ENCODE assay signal across 17 cellular contexts in the genomic region with DNA sequence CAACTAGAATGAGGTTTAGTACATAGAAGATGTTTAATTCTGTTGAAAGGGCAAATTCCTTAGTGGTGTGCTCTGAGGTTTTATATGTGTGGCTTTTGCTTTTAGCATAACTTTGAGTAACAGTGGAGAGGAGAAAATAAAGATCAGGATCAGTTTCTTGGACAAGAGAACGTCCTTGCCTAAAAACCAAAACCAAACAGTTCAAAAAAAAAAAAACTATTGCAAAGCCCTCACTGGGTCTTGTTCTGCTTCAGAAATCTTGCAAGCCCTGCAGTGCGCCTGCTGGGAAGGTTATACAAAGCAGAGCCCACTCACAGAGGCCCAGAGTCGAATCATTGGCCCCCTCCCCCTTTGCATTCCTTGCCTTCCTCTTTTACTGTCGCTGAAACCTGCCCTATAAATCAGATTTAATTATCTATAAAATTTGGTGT.
DNase-seq lines count a peak whose midpoint lies in the region; TF ChIP-seq lines count a peak whose summit lies in the region.
"Had no signal": no experiment of that assay in that cellular context is flagged by ENCODE, and none has a peak within 500 bp of the region (broad histone marks: within the 10 kb centered on the region; RNA-seq: fewer than 3 reads in every experiment).

No MANE protein-coding gene starts in this region.

- H4K5ac ChIP-seq in mesendoderm (ENCODE audit: low read length) = no peak overlapping the region

- H3K9me3 Mint-ChIP-seq in endodermal cell = no peaks in the 10 kb centered on the region

- no peak overlapping the region for H3K18ac ChIP-seq in mesendoderm (ENCODE audit: low read length)

- no peaks in the 10 kb centered on the region for H3K4me1 ChIP-seq in endodermal cell (ENCODE audit: control insufficient read depth, insufficient read depth, low read length)
- no peaks in the 10 kb centered on the region for H3K4me1 ChIP-seq in mesendoderm (ENCODE audit: control insufficient read depth, low read depth, low read length)
- H3K4me1 ChIP-seq in sigmoid colon = peaks cover 0 to 31% (median 25%) of the 10 kb centered on the region in 4 donors
- peaks cover 0 to 18% (median 4%) of the 10 kb centered on the region in 3 donors for H3K4me1 ChIP-seq in esophagus squamous epithelium
- H3K4me1 ChIP-seq: left ventricle myocardium inferior had no signal

- H2AK5ac ChIP-seq in mesendoderm (ENCODE audit: low read length) = no peak overlapping the region

- H2BK120ac ChIP-seq in mesendoderm (ENCODE audit: low read depth, low read length) = no peak overlapping the region

- H3K56ac ChIP-seq in mesendoderm (ENCODE audit: low read length) = no peak overlapping the region

- peak; percentile 38 for DNase-seq in M059J (ENCODE audit: low read depth)
- peak; percentile 71 for DNase-seq in endodermal cell
- DNase-seq in mesendoderm = peak; percentile 52
- peak; percentile 70 for DNase-seq in sigmoid colon
- DNase-seq in esophagus squamous epithelium (lab: John Stamatoyannopoulos, UW) = no peak
- no peak for DNase-seq in mucosa of gallbladder (ENCODE audit: low spot score)
- no peak for DNase-seq in A172 (ENCODE audit: low spot score)
- DNase-seq in activated CD8-positive, alpha-beta memory T cell treated with anti-CD3 and anti-CD28 coated beads, Interleukin-2, amount 50 U/mL, for 4 hours = no peak
- DNase-seq: activated CD4-positive, alpha-beta T cell treated with anti-CD3 and anti-CD28 coated beads, Interleukin-2, amount 50 U/mL, for 1 hour; activated naive CD4-positive, alpha-beta T cell treated with anti-CD3 and anti-CD28 coated beads, Interleukin-2, amount 50 U/mL, for 16 hours; left ventricle myocardium inferior; naive thymus-derived CD4-positive, alpha-beta T cell; NCI-H1436 treated with DMSO at 0.1 percent for 48 hours; NCI-H510A treated with DMSO at 0.1 percent for 48 hours; stimulated activated CD4-positive, alpha-beta T cell treated with anti-CD3 and anti-CD28 coated beads, Interleukin-2, amount 100 ng/mL, for 24 hours had no signal

- H3K4ac ChIP-seq in mesendoderm (ENCODE audit: low read depth, low read length) = no peak overlapping the region

- no peaks in the 10 kb centered on the region for H3K27me3 Mint-ChIP-seq in endodermal cell (ENCODE audit: insufficient read depth)

- intact Hi-C loops in sigmoid colon (cut with DNase I) = loop anchor here (5.0 kb wide), 1 partner anchor 38 kb away; no protein-coding TSS in a partner anchor
- intact Hi-C loops in esophagus squamous epithelium (cut with DNase I) = no loop called here

- H3K9ac ChIP-seq in endodermal cell (ENCODE audit: extremely low read depth, low read length, poor library complexity, severe bottlenecking) (no peak overlapping the region), mesendoderm (ENCODE audit: low read length) (no peak overlapping the region)
- H3K9ac ChIP-seq: GM23248 had no signal

- H2BK15ac ChIP-seq in mesendoderm (replicated peaks; ENCODE audit: low read depth) = no peak overlapping the region

- peaks cover 23% of the 10 kb centered on the region for H3K4me1 Mint-ChIP-seq in endodermal cell
- H3K4me1 Mint-ChIP-seq: naive thymus-derived CD4-positive, alpha-beta T cell had no signal

- H3K79me1 ChIP-seq in mesendoderm (ENCODE audit: low read length) = no peaks in the 10 kb centered on the region

- no peak for TF ChIP-seq CTCF in endodermal cell (conservative IDR thresholded peaks at IDR 0.05)
- no peak for TF ChIP-seq CTCF in sigmoid colon (IDR thresholded peaks at IDR 0.05)
- TF ChIP-seq CTCF in esophagus squamous epithelium (IDR thresholded peaks at IDR 0.05) = no peak

- no peaks in the 10 kb centered on the region for H3K36me3 Mint-ChIP-seq in endodermal cell (ENCODE audit: low read depth)
- H3K36me3 Mint-ChIP-seq: naive thymus-derived CD4-positive, alpha-beta T cell had no signal

- no peaks in the 10 kb centered on the region for H3K79me2 ChIP-seq in mesendoderm (ENCODE audit: control insufficient read depth, insufficient read depth, low read length)

- no peak overlapping the region for H3K23ac ChIP-seq in mesendoderm (ENCODE audit: low read length)

- H3K4me2 ChIP-seq in mesendoderm (ENCODE audit: low read length) = no peak overlapping the region

- H3K9me3 ChIP-seq in endodermal cell (ENCODE audit: control insufficient read depth, low read length) = no peaks in the 10 kb centered on the region
- no peaks in the 10 kb centered on the region for H3K9me3 ChIP-seq in sigmoid colon
- H3K9me3 ChIP-seq in esophagus squamous epithelium = no peaks in the 10 kb centered on the region
- H3K9me3 ChIP-seq: esophagus muscularis mucosa, left ventricle myocardium inferior had no signal

- H3K27ac ChIP-seq in endodermal cell (ENCODE audit: low read depth, low read length) = peak overlapping the region; percentile 79
- H3K27ac ChIP-seq in mesendoderm (ENCODE audit: low read depth, low read length) = no peak overlapping the region
- H3K27ac ChIP-seq in sigmoid colon = peak overlapping the region in 3 of 4 donors; percentile 55 to 82 (median 80)
- H3K27ac ChIP-seq in esophagus squamous epithelium = peak overlapping the region in 2 of 4 donors; percentile 16 to 75
- H3K27ac ChIP-seq: GM23248, left ventricle myocardium inferior had no signal

- H2BK5ac ChIP-seq in mesendoderm (ENCODE audit: low read length) = no peak overlapping the region

- no peaks in the 10 kb centered on the region for H3K27me3 ChIP-seq in endodermal cell (ENCODE audit: control insufficient read depth, insufficient read depth, low read length, poor library complexity, severe bottlenecking)
- H3K27me3 ChIP-seq in mesendoderm (ENCODE audit: insufficient read depth, low read length, poor library complexity) = no peaks in the 10 kb centered on the region
- no peaks in the 10 kb centered on the region for H3K27me3 ChIP-seq in sigmoid colon
- H3K27me3 ChIP-seq in esophagus squamous epithelium = no peaks in the 10 kb centered on the region
- H3K27me3 ChIP-seq: esophagus muscularis mucosa had no signal

- no peak overlapping the region for H4K8ac ChIP-seq in mesendoderm (ENCODE audit: low read depth, low read length)

- no peak overlapping the region for H3K4me3 Mint-ChIP-seq in endodermal cell
- H3K4me3 Mint-ChIP-seq: naive thymus-derived CD4-positive, alpha-beta T cell had no signal

- WGBS in endodermal cell (ENCODE audit: insufficient coverage in 1 of 2, insufficient read length in 1 of 2), 2 experiments = 50% methylated on average over 3 of the region's 4 CpGs; no CpG with 5 or more reads in 1 of the 2 experiments
- no CpG with 5 or more reads among the region's 4 CpGs for WGBS in mesendoderm (ENCODE audit: extremely low coverage, insufficient coverage, low lambda C conversion rate)
- WGBS in sigmoid colon, 2 donors = 27 to 34% methylated on average over 4 of the region's 4 CpGs
- 38 to 60% methylated on average over 4 of the region's 4 CpGs for WGBS in esophagus squamous epithelium, 2 donors

- TF ChIP-seq EP300 in sigmoid colon (IDR thresholded peaks at IDR 0.05) = no peak

- no peak overlapping the region for H3K27ac Mint-ChIP-seq in endodermal cell
- H3K27ac Mint-ChIP-seq: naive thymus-derived CD4-positive, alpha-beta T cell had no signal

- H3K36me3 ChIP-seq in endodermal cell (ENCODE audit: control insufficient read depth, insufficient read depth, low read length) (no peaks in the 10 kb centered on the region), mesendoderm (ENCODE audit: control insufficient read depth, insufficient read depth, low read length) (no peaks in the 10 kb centered on the region), sigmoid colon (no peaks in the 10 kb centered on the region), esophagus squamous epithelium (no peaks in the 10 kb centered on the region)
- H3K36me3 ChIP-seq: esophagus muscularis mucosa, left ventricle myocardium inferior had no signal

- H3K4me3 ChIP-seq in endodermal cell (ENCODE audit: low read length) (no peak overlapping the region), mesendoderm (ENCODE audit: low read length) (no peak overlapping the region), sigmoid colon (peak overlapping the region in 2 of 4 donors; percentile 17 to 25), esophagus squamous epithelium (no peak overlapping the region)
- H3K4me3 ChIP-seq: esophagus muscularis mucosa, GM23248, left ventricle myocardium inferior had no signal

- no peak for TF ChIP-seq POLR2A in sigmoid colon (IDR thresholded peaks at IDR 0.05)
- TF ChIP-seq POLR2A in esophagus squamous epithelium (IDR thresholded peaks at IDR 0.05) = no peak

Comparison
In these comparisons a context has a peak if more than half of its experiments do, and no peak if none do; other contexts are left out.
1. DNase-seq: peak in M059J (single experiment), endodermal cell (single experiment), mesendoderm (single experiment) and sigmoid colon (single experiment); none in esophagus squamous epithelium (single experiment), mucosa of gallbladder (single experiment), A172 (single experiment) and activated CD8-positive, alpha-beta memory T cell treated with anti-CD3 and anti-CD28 coated beads, Interleukin-2, amount 50 U/mL, for 4 hours (single experiment).